Comparison of ENCODE assay signal across 15 cellular contexts in the genomic region with DNA sequence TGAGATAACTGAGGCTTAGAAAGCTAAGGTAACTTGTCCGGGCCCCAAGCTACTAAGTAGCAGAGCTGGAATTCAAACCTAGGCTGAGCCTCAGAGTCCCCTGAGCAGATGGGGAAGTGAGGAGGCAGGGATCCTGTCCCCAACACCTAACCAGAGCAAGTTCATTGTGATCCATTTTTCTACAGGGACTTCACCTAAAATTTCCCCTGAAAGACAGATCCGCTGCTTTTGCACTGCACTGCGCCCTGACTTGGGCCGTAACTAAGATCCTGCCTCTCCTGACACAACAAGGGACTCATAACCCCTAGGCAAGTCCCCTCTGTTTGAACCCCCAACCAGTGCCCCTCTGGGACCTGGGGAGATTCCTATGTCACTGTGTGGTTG. TPM values are rescaled to one million over a fixed set of nuclear protein-coding genes. Genes with fewer than 3 reads are reported as not detected.
A peak's percentile ranks its signal among the peaks of the same experiment; 100 is the strongest.
DNase-seq lines count a peak whose midpoint lies in the region; ATAC-seq, FAIRE-seq and TF ChIP-seq lines count a peak whose summit lies in the region.
"Had no signal": no experiment of that assay in that cellular context is flagged by ENCODE, and none has a peak within 500 bp of the region (broad histone marks: within the 10 kb centered on the region; RNA-seq: fewer than 3 reads in every experiment).

No MANE protein-coding gene starts in this region.

- TF ChIP-seq CTCF in pancreas (IDR thresholded peaks at IDR 0.05), result no peak

- intact Hi-C loops in pancreas (cut with DNase I), result no loop called here

- H3K36me3 ChIP-seq in pancreas, result no peaks in the 10 kb centered on the region

- DNase-seq in mesenteric fat pad (ENCODE audit: low spot score), result peak; percentile 68
- no peak for DNase-seq in activated effector memory CD4-positive, alpha-beta T cell treated with anti-CD3 and anti-CD28 coated beads, Interleukin-2, amount 50 U/mL, for 16 hours
- no peak for DNase-seq in stimulated activated CD4-positive, alpha-beta T cell treated with anti-CD3 and anti-CD28 coated beads, Interleukin-4, amount 100 ng/mL, for 4 hours
- no peak for DNase-seq in midbrain (lab: John Stamatoyannopoulos, UW)
- no peak for DNase-seq in pancreas
- DNase-seq: C1 segment of cervical spinal cord; caudate nucleus; naive thymus-derived CD4-positive, alpha-beta T cell; NCI-H1436; Right ventricle myocardium superior had no signal

- H3K4me3 ChIP-seq in pancreas, result no peak overlapping the region

- no peak for FAIRE-seq in pancreas (lab: Jason Lieb, UNC)
- FAIRE-seq: frontal cortex had no signal

- peak; percentile 23 for ATAC-seq in GM18867 (IDR thresholded peaks at IDR 0.05; ENCODE audit: unreplicated experiment)
- ATAC-seq in GM21515 (IDR thresholded peaks at IDR 0.05; ENCODE audit: unreplicated experiment), result peak; percentile 33
- peak; percentile 32 for ATAC-seq in HG03064 (IDR thresholded peaks at IDR 0.05; ENCODE audit: low read depth, unreplicated experiment)
- ATAC-seq in pancreas, result no peak
- ATAC-seq: naive thymus-derived CD4-positive, alpha-beta T cell; right cardiac atrium had no signal

- H3K9me3 ChIP-seq in pancreas, result no peaks in the 10 kb centered on the region

- no peaks in the 10 kb centered on the region for H3K27me3 ChIP-seq in pancreas

- H3K4me1 ChIP-seq in pancreas, result no peaks in the 10 kb centered on the region

- WGBS in pancreas, 2 donors, result 95 to 99% methylated on average over 4 of the region's 4 CpGs

- no peak overlapping the region for H3K27ac ChIP-seq in pancreas

RNA-seq across cellular contexts. Expression of gene MTM1, which starts 25.6 kb away (rescaled TPM):
- total RNA-seq in mesenteric fat pad, result 15.7 TPM
- 10 to 100 TPM in 1 of 6 donors, 1 to 10 TPM in 5; 3.3 to 10.2 (median 4.9) TPM for total RNA-seq in pancreas
- polyA plus RNA-seq in pancreas, result 1 to 10 TPM; 1.1 to 3.6 TPM

Comparison
In these comparisons a context has a peak if more than half of its experiments do, and no peak if none do; other contexts are left out.
1. ATAC-seq: peak in GM18867 (single experiment), GM21515 (single experiment) and HG03064 (single experiment); none in pancreas (0 of 4).